Comparison of ENCODE assay signal across 9 cellular contexts in genomic region chr4:69823481-69824186, GRCh38. TPM values are rescaled to one million over a fixed set of nuclear protein-coding genes. Genes with fewer than 3 reads are reported as not detected.
DNase-seq lines count a peak whose midpoint lies in the region; ATAC-seq and TF ChIP-seq lines count a peak whose summit lies in the region.
"Had no signal": no experiment of that assay in that cellular context is flagged by ENCODE, and none has a peak within 500 bp of the region (broad histone marks: within the 10 kb centered on the region; RNA-seq: fewer than 3 reads in every experiment).

No MANE protein-coding gene starts in this region.

- peaks cover 4% of the 10 kb centered on the region for H3K9me3 Mint-ChIP-seq in nephron progenitor cell

- WGBS in adrenal gland, 4 donors = 64 to 70% (median 69%) methylated on average over 8 of the region's 8 CpGs

- H2AFZ ChIP-seq in OCI-LY7 (ENCODE audit: low read length) = no peak overlapping the region

- H3K4me2 ChIP-seq in OCI-LY7 (ENCODE audit: low read length) = no peak overlapping the region

- H3K27ac ChIP-seq in OCI-LY7 (ENCODE audit: low read depth, low read length, poor library complexity, severe bottlenecking) = no peak overlapping the region
- no peak overlapping the region for H3K27ac ChIP-seq in adrenal gland
- H3K27ac ChIP-seq in tibial artery = no peak overlapping the region

- H3K36me3 ChIP-seq in OCI-LY7 (ENCODE audit: insufficient read depth, low read length) (no peaks in the 10 kb centered on the region), adrenal gland (replicated peaks in 1 of 2) (no peaks in the 10 kb centered on the region), tibial artery (no peaks in the 10 kb centered on the region)

- no peaks in the 10 kb centered on the region for H3K27me3 Mint-ChIP-seq in nephron progenitor cell (ENCODE audit: low read depth, poor library complexity)

- no peaks in the 10 kb centered on the region for H3K4me1 ChIP-seq in OCI-LY7 (ENCODE audit: insufficient read depth, low read length, poor library complexity, severe bottlenecking)
- no peaks in the 10 kb centered on the region for H3K4me1 ChIP-seq in adrenal gland (replicated peaks in 1 of 2)
- H3K4me1 ChIP-seq in tibial artery = peaks cover 0 to 1% (median under 1%) of the 10 kb centered on the region in 4 donors

- H3K27me3 ChIP-seq in adrenal gland (no peaks in the 10 kb centered on the region), tibial artery (no peaks in the 10 kb centered on the region)

- H3K79me2 ChIP-seq in OCI-LY7 (ENCODE audit: insufficient read depth, low read depth, low read length) = no peaks in the 10 kb centered on the region

- no peaks in the 10 kb centered on the region for H4K20me1 ChIP-seq in OCI-LY7 (ENCODE audit: insufficient read depth, low read length)

- no peak overlapping the region for H3K4me3 Mint-ChIP-seq in nephron progenitor cell

- H3K36me3 Mint-ChIP-seq in nephron progenitor cell (ENCODE audit: low read depth) = no peaks in the 10 kb centered on the region

- no peaks in the 10 kb centered on the region for H3K9me2 ChIP-seq in OCI-LY7 (ENCODE audit: insufficient read depth, low read length)

- POLR2A ChIA-PET in OCI-LY7 (lab: Charles Lee) = interaction anchor here (0.6 kb wide), 1 partner anchor 298 kb away, joined by 3 read pairs; no protein-coding TSS in a partner anchor

- TF ChIP-seq CTCF in OCI-LY7 (conservative IDR thresholded peaks at IDR 0.05; ENCODE audit: low read length) = peak; percentile 71
- peak in 4 of 6 experiments; percentile 10 to 34 (median 24) for TF ChIP-seq CTCF in adrenal gland (IDR thresholded peaks at IDR 0.05)
- no peak for TF ChIP-seq CTCF in nephron progenitor cell (IDR thresholded peaks at IDR 0.05)
- TF ChIP-seq CTCF in tibial artery (IDR thresholded peaks at IDR 0.05) = peak in 1 of 2 experiments; percentile 20

- DNase-seq in DMS153 (lab: John Stamatoyannopoulos, UW) (peak; percentile 94), OCI-LY7 (ENCODE audit: low spot score) (peak; percentile 18), adrenal gland (peak in 2 of 7 donors; percentile 24 to 41), mucosa of gallbladder (ENCODE audit: low spot score) (peak; percentile 61), nephron progenitor cell (no peak), tibial artery (no peak)

- BruUV-seq in OCI-LY7 (replicated peaks; lab: Mats Ljungman, UMichigan) = no TSS peak

- H3K4me1 Mint-ChIP-seq in nephron progenitor cell = no peaks in the 10 kb centered on the region

- intact Hi-C loops in OCI-LY7 (cut with micrococcal nuclease; ENCODE audit: unreplicated experiment) = no loop called here
- intact Hi-C loops in adrenal gland (cut with DNase I) = no loop called here
- intact Hi-C loops in tibial artery (cut with DNase I; ENCODE audit: low total_unique reads) = no loop called here

- H3K9me3 ChIP-seq in OCI-LY7 (ENCODE audit: low read length) (no peaks in the 10 kb centered on the region), adrenal gland (replicated peaks in 1 of 3) (no peaks in the 10 kb centered on the region), tibial artery (no peaks in the 10 kb centered on the region)

- TF ChIP-seq POLR2A in adrenal gland (IDR thresholded peaks at IDR 0.05) = no peak

- CTCF ChIA-PET in OCI-LY7 (lab: Charles Lee; ENCODE audit: unreplicated experiment) = no interaction called here

- H3K4me3 ChIP-seq in OCI-LY7 (ENCODE audit: low read depth, low read length, poor library complexity, severe bottlenecking) (no peak overlapping the region), adrenal gland (no peak overlapping the region), tibial artery (no peak overlapping the region)

- H3K27ac Mint-ChIP-seq in nephron progenitor cell = no peak overlapping the region

- ATAC-seq in GM19397 (IDR thresholded peaks at IDR 0.05; ENCODE audit: unreplicated experiment) (peak; percentile 95), HG03442 (IDR thresholded peaks at IDR 0.05; ENCODE audit: unreplicated experiment) (peak; percentile 95)

RNA-seq across cellular contexts. Expression of gene SULT1E1, which starts 36.3 kb away (rescaled TPM):
- not detected in 2 replicates for total RNA-seq in OCI-LY7 (2014; rRNA removed; shearing (Covaris generic))
- not detected in 2 replicates for total RNA-seq in OCI-LY7 (2022)
- 10 to 100 TPM in 5 of 8 donors, 1 to 10 TPM in 3; 8.0 to 51.3 (median 16.0) TPM for total RNA-seq in adrenal gland
- 10 to 100 TPM; 14.5 to 33.0 (median 24.1) TPM for polyA plus RNA-seq in adrenal gland
- total RNA-seq in mucosa of gallbladder = 0.29 TPM
- total RNA-seq: T-helper 1 cell treated with Interleukin-12 subunit alpha and Interleukin-12 subunit beta and Interleukin-4 antibody, amounts not matched to agents 30 ng/mL and 1 ng/mL, for 36 hours had no signal

Comparison
In these comparisons a context has a peak if more than half of its experiments do, and no peak if none do; other contexts are left out.
1. DNase-seq: peak in DMS153 (single experiment), OCI-LY7 (single experiment) and mucosa of gallbladder (single experiment); none in nephron progenitor cell (single experiment) and tibial artery (0 of 2).